In genomic region chr21:38664821-38665220, GRCh38 we compare ENCODE assay signal across 22 cellular contexts.
"Had no signal": no experiment of that assay in that cellular context is flagged by ENCODE, and none has a peak within 500 bp of the region (broad histone marks: within the 10 kb centered on the region; RNA-seq: fewer than 3 reads in every experiment).

No MANE protein-coding gene starts in this region.

- DNase-seq: activated CD4-positive, alpha-beta T cell treated with anti-CD3 and anti-CD28 coated beads for 1 hour; activated CD4-positive, alpha-beta T cell treated with anti-CD3 and anti-CD28 coated beads, Interleukin-2, amount 50 U/mL, for 1 hour; activated CD8-positive, alpha-beta T cell treated with anti-CD3 and anti-CD28 coated beads, Interleukin-2, amount 10 ng/mL, durations not matched to agents 7 days and 5 days; activated gamma-delta T cell treated with Interleukin-2 at 50 U/mL for 16 hours; activated T-cell treated with anti-CD3 and anti-CD28 coated beads, Interleukin-2, amount 50 U/mL, for 1 hour; adrenal gland; gastrocnemius medialis; heart left ventricle; islet precursor cell; left cardiac atrium; retina; sigmoid colon; stimulated activated CD4-positive, alpha-beta T cell treated with anti-CD3 and anti-CD28 coated beads, Interleukin-2, amount 100 ng/mL, for 48 hours; stimulated activated CD8-positive, alpha-beta memory T cell treated with anti-CD3 and anti-CD28 coated beads, Interleukin-4, amount 100 ng/mL, for 48 hours; stimulated activated naive B cell treated with anti-CD40 and anti-IgM and Interleukin-4, amounts not matched to agents 10 μg/mL and 1 μg/mL and 100 μg/mL, for 72 hours; transverse colon; uterus had no signal

- H3K9me3 Mint-ChIP-seq: activated naive CD4-positive, alpha-beta T cell treated with anti-CD3 and anti-CD28 coated beads, Interleukin-2, amount 50 U/mL, for 72 hours; natural killer cell treated with Interleukin-12 subunit alpha and Interleukin-12 subunit beta and Interleukin-15 and Interleukin-18, amount 100 ng/mL, for 72 hours; stimulated activated naive B cell treated with anti-CD40 and anti-IgM and Interleukin-4, amounts not matched to agents 10 μg/mL and 1 μg/mL and 100 μg/mL, for 72 hours; T-helper 2 cell treated with Interferon-gamma antibody and Interleukin-4, amounts not matched to agents 5 μg/mL and 100 μg/mL, for 36 hours had no signal

- H3K4me3 ChIP-seq: adrenal gland, gastrocnemius medialis, heart left ventricle, sigmoid colon, transverse colon, uterus had no signal

- H3K36me3 Mint-ChIP-seq: natural killer cell treated with Interleukin-12 subunit alpha and Interleukin-12 subunit beta and Interleukin-15 and Interleukin-18, amount 100 ng/mL, for 72 hours; stimulated activated naive B cell treated with anti-CD40 and anti-IgM and Interleukin-4, amounts not matched to agents 10 μg/mL and 1 μg/mL and 100 μg/mL, for 72 hours had no signal

- H3K27ac Mint-ChIP-seq: activated CD8-positive, alpha-beta T cell treated with anti-CD3 and anti-CD28 coated beads, Interleukin-2, amount 10 ng/mL, durations not matched to agents 7 days and 5 days; activated naive CD4-positive, alpha-beta T cell treated with anti-CD3 and anti-CD28 coated beads, Interleukin-2, amount 50 U/mL, for 72 hours; natural killer cell treated with Interleukin-12 subunit alpha and Interleukin-12 subunit beta and Interleukin-15 and Interleukin-18, amount 100 ng/mL, for 72 hours; progenitor cell of endocrine pancreas; stimulated activated naive B cell treated with anti-CD40 and anti-IgM and Interleukin-4, amounts not matched to agents 10 μg/mL and 1 μg/mL and 100 μg/mL, for 72 hours; T-helper 2 cell treated with Interferon-gamma antibody and Interleukin-4, amounts not matched to agents 5 μg/mL and 100 μg/mL, for 36 hours had no signal

- H3K27ac ChIP-seq: adrenal gland, epithelial cell of prostate, gastrocnemius medialis, heart left ventricle, sigmoid colon, transverse colon had no signal

- ATAC-seq: activated CD8-positive, alpha-beta T cell treated with anti-CD3 and anti-CD28 coated beads, Interleukin-2, amount 10 ng/mL, durations not matched to agents 7 days and 5 days; activated naive CD4-positive, alpha-beta T cell treated with anti-CD3 and anti-CD28 coated beads, Interleukin-2, amount 50 U/mL, for 72 hours; gastrocnemius medialis; heart left ventricle; left cardiac atrium; natural killer cell treated with Interleukin-12 subunit alpha and Interleukin-12 subunit beta and Interleukin-15 and Interleukin-18, amount 100 ng/mL, for 72 hours; stimulated activated naive B cell treated with anti-CD40 and anti-IgM and Interleukin-4, amounts not matched to agents 10 μg/mL and 1 μg/mL and 100 μg/mL, for 72 hours had no signal

- H3K4me3 Mint-ChIP-seq: activated CD8-positive, alpha-beta T cell treated with anti-CD3 and anti-CD28 coated beads, Interleukin-2, amount 10 ng/mL, durations not matched to agents 7 days and 5 days; natural killer cell treated with Interleukin-12 subunit alpha and Interleukin-12 subunit beta and Interleukin-15 and Interleukin-18, amount 100 ng/mL, for 72 hours; stimulated activated naive B cell treated with anti-CD40 and anti-IgM and Interleukin-4, amounts not matched to agents 10 μg/mL and 1 μg/mL and 100 μg/mL, for 72 hours; T-helper 2 cell treated with Interferon-gamma antibody and Interleukin-4, amounts not matched to agents 5 μg/mL and 100 μg/mL, for 36 hours had no signal

- H3K36me3 ChIP-seq: adrenal gland, gastrocnemius medialis, heart left ventricle, sigmoid colon, transverse colon, uterus had no signal
